Comparison of ENCODE assay signal across 8 cellular contexts in the genomic region with DNA sequence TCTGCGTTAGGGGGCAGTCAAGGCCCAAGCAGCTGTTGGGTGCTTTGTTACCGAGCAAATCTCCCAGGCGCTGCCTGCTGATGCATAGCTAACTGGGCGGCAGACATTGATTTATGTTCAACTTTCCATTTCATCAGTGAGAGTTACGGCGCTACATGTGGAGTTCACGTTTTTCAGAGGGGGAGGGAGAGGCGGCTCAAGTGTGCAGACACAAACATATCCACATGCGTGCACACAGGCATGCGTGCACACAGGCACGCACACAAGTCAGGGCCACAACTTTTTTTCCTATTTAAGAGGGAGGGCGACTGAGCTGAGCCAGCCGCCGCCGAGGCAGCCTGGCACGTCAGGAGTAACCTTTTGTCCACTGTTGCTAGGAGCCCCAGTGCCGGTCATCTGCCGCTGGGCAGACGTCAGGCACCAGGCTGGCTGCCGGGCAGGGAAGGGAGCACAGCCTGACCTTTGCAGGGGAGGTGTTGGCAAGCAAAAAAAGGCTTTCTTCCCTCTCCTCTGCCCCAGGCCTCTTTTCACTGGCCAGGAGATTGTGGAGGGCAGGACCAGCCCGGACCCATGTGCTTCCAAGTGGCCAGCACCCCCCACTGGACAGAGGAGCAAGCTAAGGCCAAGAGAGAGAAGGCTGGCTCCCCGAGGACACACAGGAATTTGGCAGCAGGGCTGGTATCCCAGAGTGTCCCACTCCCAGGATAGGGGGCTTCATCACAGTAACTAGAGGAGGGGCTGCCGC.
DNase-seq lines count a peak whose midpoint lies in the region; ATAC-seq and TF ChIP-seq lines count a peak whose summit lies in the region.

No MANE protein-coding gene starts in this region.

- H3K36me3 Mint-ChIP-seq in natural killer cell treated with Interleukin-12 subunit alpha and Interleukin-12 subunit beta and Interleukin-15 and Interleukin-18, amount 100 ng/mL, for 72 hours, result peaks cover 4% of the 10 kb centered on the region
- H3K36me3 Mint-ChIP-seq in natural killer cell (no peaks in the 10 kb centered on the region), neural progenitor cell (peaks cover 17% of the 10 kb centered on the region)

- peaks cover 28% of the 10 kb centered on the region for H3F3A ChIP-seq in neural progenitor cell (ENCODE audit: low read depth)

- H3K4me3 Mint-ChIP-seq in natural killer cell treated with Interleukin-12 subunit alpha and Interleukin-12 subunit beta and Interleukin-15 and Interleukin-18, amount 100 ng/mL, for 72 hours, result no peak overlapping the region
- no peak overlapping the region for H3K4me3 Mint-ChIP-seq in natural killer cell
- H3K4me3 Mint-ChIP-seq in neural progenitor cell, result peak overlapping the region; percentile 77

- H2AFZ ChIP-seq in neural progenitor cell (replicated peaks), result no peak overlapping the region

- peaks cover 69% of the 10 kb centered on the region for H3K79me2 ChIP-seq in neural progenitor cell (ENCODE audit: low read depth)

- H3K9me3 Mint-ChIP-seq in natural killer cell treated with Interleukin-12 subunit alpha and Interleukin-12 subunit beta and Interleukin-15 and Interleukin-18, amount 100 ng/mL, for 72 hours, result no peaks in the 10 kb centered on the region
- H3K9me3 Mint-ChIP-seq in natural killer cell (no peaks in the 10 kb centered on the region), neural progenitor cell (no peaks in the 10 kb centered on the region)

- TF ChIP-seq CTCF in natural killer cell (IDR thresholded peaks at IDR 0.05) (no peak), neural progenitor cell (IDR thresholded peaks at IDR 0.05) (peak; percentile 58)

- no peaks in the 10 kb centered on the region for H3K27me3 Mint-ChIP-seq in natural killer cell treated with Interleukin-12 subunit alpha and Interleukin-12 subunit beta and Interleukin-15 and Interleukin-18, amount 100 ng/mL, for 72 hours
- no peaks in the 10 kb centered on the region for H3K27me3 Mint-ChIP-seq in natural killer cell (ENCODE audit: low read depth in 2 of 2)
- no peaks in the 10 kb centered on the region for H3K27me3 Mint-ChIP-seq in neural progenitor cell (ENCODE audit: insufficient read depth, low read depth)

- H3K27ac ChIP-seq in neural progenitor cell, result no peak overlapping the region

- H3K9me3 ChIP-seq in neural progenitor cell (ENCODE audit: low read depth), result no peaks in the 10 kb centered on the region

- no peak for DNase-seq in natural killer cell treated with Interleukin-12 subunit alpha and Interleukin-12 subunit beta and Interleukin-15 and Interleukin-18, amount 100 ng/mL, for 72 hours (ENCODE audit: low spot score)
- DNase-seq in natural killer cell (no peak), SHP77 treated with DMSO at 0.1 percent for 48 hours (lab: John Stamatoyannopoulos, UW) (peak; percentile 75), fibroblast of the conjunctiva (ENCODE audit: low read depth) (peak; percentile 81), neural progenitor cell (ENCODE audit: low spot score) (peak; percentile 84), NCI-H1105 treated with DMSO at 0.1 percent for 48 hours (lab: John Stamatoyannopoulos, UW) (no peak)

- peak overlapping the region; percentile 70 for H3K4me2 ChIP-seq in neural progenitor cell

- H3K27me3 ChIP-seq in neural progenitor cell, result no peaks in the 10 kb centered on the region

- ATAC-seq in natural killer cell treated with Interleukin-12 subunit alpha and Interleukin-12 subunit beta and Interleukin-15 and Interleukin-18, amount 100 ng/mL, for 72 hours, result no peak
- ATAC-seq in natural killer cell (no peak), HG03432 (IDR thresholded peaks at IDR 0.05; ENCODE audit: unreplicated experiment) (no peak), GM18870 (IDR thresholded peaks at IDR 0.05; ENCODE audit: unreplicated experiment) (no peak)

- peaks cover 31% of the 10 kb centered on the region for H3K4me1 ChIP-seq in neural progenitor cell

- intact Hi-C loops in natural killer cell (cut with micrococcal nuclease), result no loop called here

- H4K20me1 ChIP-seq in neural progenitor cell (ENCODE audit: low read depth), result peaks cover 100% of the 10 kb centered on the region

- no peaks in the 10 kb centered on the region for H3K36me3 ChIP-seq in neural progenitor cell

- H3K4me3 ChIP-seq in neural progenitor cell, result peak overlapping the region; percentile 6

- H3K9ac ChIP-seq in neural progenitor cell, result no peak overlapping the region

- H3K27ac Mint-ChIP-seq in natural killer cell treated with Interleukin-12 subunit alpha and Interleukin-12 subunit beta and Interleukin-15 and Interleukin-18, amount 100 ng/mL, for 72 hours, result peak overlapping the region; percentile 47 to 86
- peak overlapping the region in 1 of 2 donors; percentile 49 for H3K27ac Mint-ChIP-seq in natural killer cell
- peak overlapping the region; percentile 95 for H3K27ac Mint-ChIP-seq in neural progenitor cell

- H3K4me1 Mint-ChIP-seq in natural killer cell treated with Interleukin-12 subunit alpha and Interleukin-12 subunit beta and Interleukin-15 and Interleukin-18, amount 100 ng/mL, for 72 hours (ENCODE audit: low read depth in 2 of 2), result peaks cover 40 to 68% of the 10 kb centered on the region in 2 donors
- H3K4me1 Mint-ChIP-seq in natural killer cell (peaks cover 76 to 77% of the 10 kb centered on the region in 2 donors), neural progenitor cell (peaks cover 79% of the 10 kb centered on the region)

Comparison
In these comparisons a context has a peak if more than half of its experiments do, and no peak if none do; other contexts are left out.
1. DNase-seq: peak in SHP77 treated with DMSO at 0.1 percent for 48 hours (single experiment), fibroblast of the conjunctiva (single experiment) and neural progenitor cell (single experiment); none in natural killer cell treated with Interleukin-12 subunit alpha and Interleukin-12 subunit beta and Interleukin-15 and Interleukin-18, amount 100 ng/mL, for 72 hours (single experiment), natural killer cell (single experiment) and NCI-H1105 treated with DMSO at 0.1 percent for 48 hours (single experiment).